9 cellular contexts compared by ENCODE assay signal in the genomic region with DNA sequence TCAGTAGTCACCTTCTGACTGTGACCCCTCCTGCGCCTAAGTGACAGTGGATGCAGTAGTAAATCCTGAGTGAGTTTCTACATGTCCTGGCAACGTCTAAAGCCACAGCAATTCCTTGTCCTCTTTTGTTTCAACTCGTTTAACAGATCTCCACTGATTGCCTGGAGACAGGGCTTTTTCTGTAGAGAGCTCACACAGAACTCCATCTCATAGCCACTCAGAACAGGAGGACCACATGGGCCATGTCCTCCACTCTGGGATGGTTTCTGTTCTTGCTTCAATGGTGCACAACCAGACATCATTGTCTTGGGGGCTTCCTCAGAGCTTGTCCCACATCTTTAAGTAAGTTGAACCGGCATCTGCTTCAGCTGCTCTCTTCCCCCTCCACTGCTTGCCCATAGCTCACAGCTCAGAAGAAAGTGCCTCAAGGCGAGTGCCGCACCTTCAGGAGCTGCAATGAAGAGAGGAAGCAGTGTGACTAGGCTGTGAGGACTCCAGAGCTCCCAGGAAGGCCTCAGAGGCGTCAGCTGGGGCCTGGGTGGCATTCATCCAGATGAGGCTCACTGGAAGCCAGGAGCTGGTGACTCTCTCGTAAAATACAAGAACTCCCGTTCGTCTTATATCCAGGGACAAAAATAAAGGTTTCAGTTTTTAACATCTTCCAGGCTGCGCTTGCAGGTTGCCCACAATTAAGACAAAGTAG. TPM values are rescaled to one million over a fixed set of nuclear protein-coding genes. Genes with fewer than 3 reads are reported as not detected.
A peak's percentile ranks its signal among the peaks of the same experiment; 100 is the strongest.
DNase-seq lines count a peak whose midpoint lies in the region; ATAC-seq, FAIRE-seq and TF ChIP-seq lines count a peak whose summit lies in the region.
"Had no signal": no experiment of that assay in that cellular context is flagged by ENCODE, and none has a peak within 500 bp of the region (broad histone marks: within the 10 kb centered on the region; RNA-seq: fewer than 3 reads in every experiment).

No MANE protein-coding gene starts in this region.

- no peaks in the 10 kb centered on the region for H3K4me1 ChIP-seq in foreskin keratinocyte
- H3K4me1 ChIP-seq in small intestine (ENCODE audit: control insufficient read depth in 2 of 2, insufficient read depth in 1 of 2, low read depth in 1 of 2, low read length in 1 of 2): peaks cover 0 to 4% of the 10 kb centered on the region in 2 donors
- peaks cover 24% of the 10 kb centered on the region for H3K4me1 ChIP-seq in suprapubic skin

- TF ChIP-seq POLR2A in suprapubic skin (IDR thresholded peaks at IDR 0.05): no peak

- peaks cover 83% of the 10 kb centered on the region for H3K4me1 Mint-ChIP-seq in activated CD8-positive, alpha-beta memory T cell treated with anti-CD3 and anti-CD28 coated beads, Interleukin-2, amount 10 ng/mL, durations not matched to agents 7 days and 5 days

- H3K4me3 Mint-ChIP-seq in activated CD8-positive, alpha-beta memory T cell treated with anti-CD3 and anti-CD28 coated beads, Interleukin-2, amount 10 ng/mL, durations not matched to agents 7 days and 5 days: peak overlapping the region; percentile 82

- H3K27me3 ChIP-seq in foreskin keratinocyte (no peaks in the 10 kb centered on the region), small intestine (ENCODE audit: control insufficient read depth in 2 of 2, insufficient read depth in 2 of 2, low read length in 2 of 2) (no peaks in the 10 kb centered on the region), suprapubic skin (no peaks in the 10 kb centered on the region)

- no peak overlapping the region for H3K4me3 ChIP-seq in GM12865 (ENCODE audit: low read depth, low read length)
- no peak overlapping the region for H3K4me3 ChIP-seq in small intestine (ENCODE audit: low read depth in 1 of 2, low read length in 2 of 2)
- no peak overlapping the region for H3K4me3 ChIP-seq in suprapubic skin

- TF ChIP-seq EP300 in suprapubic skin (IDR thresholded peaks at IDR 0.05): no peak

- no peaks in the 10 kb centered on the region for H3K27me3 Mint-ChIP-seq in activated CD8-positive, alpha-beta memory T cell treated with anti-CD3 and anti-CD28 coated beads, Interleukin-2, amount 10 ng/mL, durations not matched to agents 7 days and 5 days

- TF ChIP-seq CTCF in GM12865 (IDR thresholded peaks at IDR 0.05; ENCODE audit: insufficient read depth, low read depth, low read length, missing control alignments) (no peak), foreskin keratinocyte (conservative IDR thresholded peaks at IDR 0.05) (no peak), suprapubic skin (IDR thresholded peaks at IDR 0.05) (no peak)

- H3K27ac ChIP-seq in foreskin keratinocyte (no peak overlapping the region), small intestine (ENCODE audit: low read depth in 1 of 2, low read length in 1 of 2) (peak overlapping the region; percentile 52 to 68), suprapubic skin (no peak overlapping the region)

- H3K9me3 Mint-ChIP-seq in activated CD8-positive, alpha-beta memory T cell treated with anti-CD3 and anti-CD28 coated beads, Interleukin-2, amount 10 ng/mL, durations not matched to agents 7 days and 5 days (ENCODE audit: low read depth): no peaks in the 10 kb centered on the region

- no peak for ATAC-seq in activated CD8-positive, alpha-beta memory T cell treated with anti-CD3 and anti-CD28 coated beads, Interleukin-2, amount 10 ng/mL, durations not matched to agents 7 days and 5 days
- ATAC-seq in foreskin keratinocyte (peak; percentile 82), GM19035 (IDR thresholded peaks at IDR 0.05; ENCODE audit: unreplicated experiment) (no peak)

- peak; percentile 42 for DNase-seq in GM12865 (ENCODE audit: low read depth)
- DNase-seq in activated CD8-positive, alpha-beta memory T cell treated with anti-CD3 and anti-CD28 coated beads, Interleukin-2, amount 10 ng/mL, durations not matched to agents 7 days and 5 days: no peak
- DNase-seq in foreskin keratinocyte: peak; percentile 39 to 75
- no peak for DNase-seq in small intestine
- no peak for DNase-seq in central memory CD4-positive, alpha-beta T cell
- no peak for DNase-seq in activated CD4-positive, CD25-positive, alpha-beta regulatory T cell treated with anti-CD3 and anti-CD28 coated beads, Interleukin-2, amount 50 U/mL, for 72 hours
- no peak for DNase-seq in suprapubic skin (ENCODE audit: low spot score in 2 of 2)
- DNase-seq: RPMI8226 had no signal

- 67 to 75% (median 68%) methylated on average over 11 of the region's 11 CpGs for WGBS in small intestine, 3 donors
- 59% methylated on average over 11 of the region's 11 CpGs for WGBS in suprapubic skin

- H3K9me3 ChIP-seq in small intestine (ENCODE audit: control insufficient read depth, low read depth) (no peaks in the 10 kb centered on the region), suprapubic skin (no peaks in the 10 kb centered on the region)

- CTCF ChIA-PET in activated CD8-positive, alpha-beta memory T cell treated with anti-CD3 and anti-CD28 coated beads, Interleukin-2, amount 10 ng/mL, durations not matched to agents 7 days and 5 days (lab: Charles Lee): interaction anchor here (1.0 to 10.3 kb wide), 11 partner anchors 10 to 254 kb away, joined by 3 to 99 read pairs (median 5); a partner anchor contains a TSS

- no peak for FAIRE-seq in small intestine (lab: Jason Lieb, UNC)

- H3K27ac Mint-ChIP-seq in activated CD8-positive, alpha-beta memory T cell treated with anti-CD3 and anti-CD28 coated beads, Interleukin-2, amount 10 ng/mL, durations not matched to agents 7 days and 5 days: peak overlapping the region; percentile 99

- H3K36me3 Mint-ChIP-seq in activated CD8-positive, alpha-beta memory T cell treated with anti-CD3 and anti-CD28 coated beads, Interleukin-2, amount 10 ng/mL, durations not matched to agents 7 days and 5 days: peaks cover 78% of the 10 kb centered on the region

- no peaks in the 10 kb centered on the region for H3K36me3 ChIP-seq in small intestine (ENCODE audit: control insufficient read depth in 2 of 2, insufficient read depth in 2 of 2, low read length in 2 of 2)
- H3K36me3 ChIP-seq in suprapubic skin: peaks cover 27% of the 10 kb centered on the region

RNA-seq across cellular contexts. Expression of a gene that starts 37.4 kb away (rescaled TPM):
- total RNA-seq in activated CD8-positive, alpha-beta memory T cell treated with anti-CD3 and anti-CD28 coated beads, Interleukin-2, amount 10 ng/mL, durations not matched to agents 7 days and 5 days: 10 to 100 TPM; 73.9 to 74.0 TPM
- total RNA-seq in foreskin keratinocyte (30.1 and 36.1 TPM in 2 replicates), suprapubic skin (10 to 100 TPM in 3 of 4 donors, 1 to 10 TPM in 1; 9.5 to 17.8 (median 14.8) TPM)
- polyA plus RNA-seq in foreskin keratinocyte (19.8 and 21.8 TPM in 2 replicates), small intestine (1 to 10 TPM; 1.6 to 5.2 (median 2.0) TPM)

Comparison
In these comparisons a context has a peak if more than half of its experiments do, and no peak if none do; other contexts are left out.
1. DNase-seq: peak in GM12865 (single experiment) and foreskin keratinocyte (2 of 2); none in activated CD8-positive, alpha-beta memory T cell treated with anti-CD3 and anti-CD28 coated beads, Interleukin-2, amount 10 ng/mL, durations not matched to agents 7 days and 5 days (single experiment), small intestine (single experiment), central memory CD4-positive, alpha-beta T cell (single experiment), activated CD4-positive, CD25-positive, alpha-beta regulatory T cell treated with anti-CD3 and anti-CD28 coated beads, Interleukin-2, amount 50 U/mL, for 72 hours (single experiment) and suprapubic skin (0 of 2).
2. H3K27ac ChIP-seq: peak in small intestine (2 of 2); none in foreskin keratinocyte (single experiment) and suprapubic skin (single experiment).